In genomic region chr4:155820887-155821529, GRCh38 we compare ENCODE assay signal across 2 cellular contexts.
TF ChIP-seq lines count a peak whose summit lies in the region.

No MANE protein-coding gene starts in this region.

TF ChIP-seq in liver, 16 proteins besides CTCF, POLR2A, EP300 and RAD21 (continued from another document):
- peak; percentile 14 for TF ChIP-seq ZBTB33 (IDR thresholded peaks at IDR 0.05)
- TF ChIP-seq FOXA2 (IDR thresholded peaks at IDR 0.05) = peak; percentile 40

TF ChIP-seq in HepG2, 621 proteins besides CTCF, POLR2A, EP300 and RAD21 (continued from another document):
- TF ChIP-seq KDM3A (CRISPR knock-in tag; IDR thresholded peaks at IDR 0.05; ENCODE audit: low read depth) = no peak
- TF ChIP-seq ZSCAN9 (CRISPR knock-in tag; IDR thresholded peaks at IDR 0.05; ENCODE audit: borderline replicate concordance) = no peak
- no peak for TF ChIP-seq ZNF460 (CRISPR knock-in tag; IDR thresholded peaks at IDR 0.05; ENCODE audit: borderline replicate concordance)
TF ChIP-seq in HepG2: peak in this region for 0.
